In the genomic region with DNA sequence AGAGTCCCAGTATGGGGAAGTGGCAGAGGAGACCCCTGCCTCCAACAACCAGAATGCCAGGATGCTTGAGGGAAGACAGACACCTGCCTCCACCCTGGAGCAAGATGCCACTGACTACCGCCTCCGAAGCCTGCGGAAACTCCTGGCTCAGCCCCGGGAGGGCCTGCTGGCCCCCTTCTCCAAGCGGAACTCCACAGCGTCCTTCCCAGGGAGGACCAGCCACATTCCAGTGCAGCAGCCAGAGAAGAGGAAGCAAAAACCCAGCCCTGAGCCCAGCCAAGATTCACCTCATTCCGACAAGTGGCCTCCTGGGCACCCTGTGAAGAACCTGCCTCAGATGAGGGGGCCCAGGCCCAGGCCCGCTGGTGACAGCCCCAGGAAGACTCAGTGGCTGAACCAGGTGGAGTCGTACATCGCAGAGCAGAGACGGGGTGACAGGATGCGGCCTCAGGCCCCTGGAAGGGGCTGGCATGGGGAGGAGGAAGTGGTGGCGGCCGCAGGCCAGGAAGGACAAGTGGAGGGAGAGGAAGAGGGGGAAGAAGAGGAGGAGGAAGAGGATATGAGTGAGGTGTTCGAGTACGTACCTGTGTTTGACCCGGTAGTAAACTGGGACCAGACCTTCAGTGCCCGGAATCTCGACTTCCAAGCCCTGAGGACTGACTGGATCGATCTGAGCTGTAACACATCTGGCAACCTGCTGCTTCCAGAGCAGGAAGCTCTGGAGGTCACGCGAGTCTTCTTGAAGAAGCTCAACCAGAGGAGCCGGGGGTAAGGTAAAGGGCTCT, we compare ENCODE assay signal across 13 cellular contexts.
A peak's percentile ranks its signal among the peaks of the same experiment; 100 is the strongest.
DNase-seq lines count a peak whose midpoint lies in the region; ATAC-seq, FAIRE-seq and TF ChIP-seq lines count a peak whose summit lies in the region.
"Had no signal": no experiment of that assay in that cellular context is flagged by ENCODE, and none has a peak within 500 bp of the region (broad histone marks: within the 10 kb centered on the region; RNA-seq: fewer than 3 reads in every experiment).

No MANE protein-coding gene starts in this region.

- no peaks in the 10 kb centered on the region; the same call in none of the 2 replicates for H3K27me3 ChIP-seq in GM06990 (replicated peaks; ENCODE audit: control insufficient read depth, insufficient read depth, low read length)

- H3K4me1 Mint-ChIP-seq in natural killer cell treated with Interleukin-12 subunit alpha and Interleukin-12 subunit beta and Interleukin-15 and Interleukin-18, amount 100 ng/mL, for 72 hours (ENCODE audit: low read depth in 2 of 2) = peaks cover 16% of the 10 kb centered on the region in 2 donors

- H3K4me3 Mint-ChIP-seq in natural killer cell treated with Interleukin-12 subunit alpha and Interleukin-12 subunit beta and Interleukin-15 and Interleukin-18, amount 100 ng/mL, for 72 hours = peak overlapping the region; percentile 73

- DNase-seq in GM06990 (ENCODE audit: extremely low read depth, insufficient read length) (no peak), D721Med (ENCODE audit: insufficient read length, low spot score) (no peak), NCI-H2029 treated with DMSO at 0.1 percent for 48 hours (lab: John Stamatoyannopoulos, UW) (no peak), NCI-H1048 (lab: John Stamatoyannopoulos, UW) (no peak)
- peak; percentile 23 for DNase-seq in activated T-helper 9 cell treated with anti-CD3 and anti-CD28 coated beads, Interleukin-2, amount 50 U/mL, for 16 hours (ENCODE audit: low read depth)
- no peak for DNase-seq in natural killer cell treated with Interleukin-12 subunit alpha and Interleukin-12 subunit beta and Interleukin-15 and Interleukin-18, amount 100 ng/mL, for 72 hours (ENCODE audit: low spot score)
- DNase-seq: effector CD8-positive, alpha-beta T cell; NCI-H1092; NCI-H748 treated with DMSO at 0.1 percent for 48 hours had no signal

- no peaks in the 10 kb centered on the region for H3K27me3 Mint-ChIP-seq in natural killer cell treated with Interleukin-12 subunit alpha and Interleukin-12 subunit beta and Interleukin-15 and Interleukin-18, amount 100 ng/mL, for 72 hours

- no peak for FAIRE-seq in D721Med (lab: Jason Lieb, UNC)

- no peaks in the 10 kb centered on the region for H3K9me3 Mint-ChIP-seq in natural killer cell treated with Interleukin-12 subunit alpha and Interleukin-12 subunit beta and Interleukin-15 and Interleukin-18, amount 100 ng/mL, for 72 hours

- ATAC-seq in HG03196 (IDR thresholded peaks at IDR 0.05; ENCODE audit: unreplicated experiment) = peak; percentile 53
- peak; percentile 61 to 68 for ATAC-seq in natural killer cell treated with Interleukin-12 subunit alpha and Interleukin-12 subunit beta and Interleukin-15 and Interleukin-18, amount 100 ng/mL, for 72 hours
- ATAC-seq in HG03175 (IDR thresholded peaks at IDR 0.05; ENCODE audit: unreplicated experiment) = no peak

- peak overlapping the region; percentile 40 to 61 for H3K27ac Mint-ChIP-seq in natural killer cell treated with Interleukin-12 subunit alpha and Interleukin-12 subunit beta and Interleukin-15 and Interleukin-18, amount 100 ng/mL, for 72 hours

- peak overlapping the region; percentile 61 for H3K4me3 ChIP-seq in GM06990 (replicated peaks; ENCODE audit: low read depth, low read length)
- H3K4me3 ChIP-seq: mucosa of descending colon, skin epidermis had no signal

- TF ChIP-seq CTCF in GM06990 (IDR thresholded peaks at IDR 0.05; ENCODE audit: insufficient read depth, low read length, poor library complexity, severe bottlenecking) = no peak
- no peak for TF ChIP-seq CTCF in D721Med (IDR thresholded peaks at IDR 0.05; ENCODE audit: insufficient read depth, missing control alignments)

- H3K36me3 ChIP-seq in GM06990 (ENCODE audit: control insufficient read depth, insufficient read depth, low read length) = peaks cover 2% of the 10 kb centered on the region

- no peaks in the 10 kb centered on the region for H3K36me3 Mint-ChIP-seq in natural killer cell treated with Interleukin-12 subunit alpha and Interleukin-12 subunit beta and Interleukin-15 and Interleukin-18, amount 100 ng/mL, for 72 hours
